Comparison of ENCODE assay signal across 36 cellular contexts in genomic region chr6:48024956-48025355, GRCh38.
A peak's percentile ranks its signal among the peaks of the same experiment; 100 is the strongest.
DNase-seq lines count a peak whose midpoint lies in the region; ATAC-seq, FAIRE-seq and TF ChIP-seq lines count a peak whose summit lies in the region.
"Had no signal": no experiment of that assay in that cellular context is flagged by ENCODE, and none has a peak within 500 bp of the region (broad histone marks: within the 10 kb centered on the region; RNA-seq: fewer than 3 reads in every experiment).

No MANE protein-coding gene starts in this region.

- DNase-seq in astrocyte (ENCODE audit: low read depth) (no peak), glutamatergic neuron (no peak), NCI-H187 treated with DMSO at 0.1 percent for 48 hours (lab: John Stamatoyannopoulos, UW) (no peak)
- no peak for DNase-seq in natural killer cell treated with Interleukin-12 subunit alpha and Interleukin-12 subunit beta and Interleukin-15 and Interleukin-18, amount 100 ng/mL, for 72 hours (ENCODE audit: low spot score)
- no peak for DNase-seq in naive thymus-derived CD4-positive, alpha-beta T cell
- DNase-seq: 8988T; ACHN; AML-193; BE2C; C1 segment of cervical spinal cord; Caco-2; Calu3; CD4-positive, alpha-beta memory T cell; CD4-positive, alpha-beta T cell; CD4-positive, CD25-positive, alpha-beta regulatory T cell; CD8-positive, alpha-beta memory T cell; CD8-positive, alpha-beta T cell; COR-L47; DMS 273 treated with DMSO at 0.1 percent for 48 hours; DMS153; DMS53; DMS79; DMS79 treated with DMSO at 0.1 percent for 48 hours; DND-41; EL had no signal

- H3K27ac Mint-ChIP-seq in astrocyte (ENCODE audit: unreplicated experiment), result no peak overlapping the region
- H3K27ac Mint-ChIP-seq in glutamatergic neuron (ENCODE audit: unreplicated experiment), result peak overlapping the region; percentile 90
- no peak overlapping the region for H3K27ac Mint-ChIP-seq in natural killer cell treated with Interleukin-12 subunit alpha and Interleukin-12 subunit beta and Interleukin-15 and Interleukin-18, amount 100 ng/mL, for 72 hours
- H3K27ac Mint-ChIP-seq in naive thymus-derived CD4-positive, alpha-beta T cell, result no peak overlapping the region
- H3K27ac Mint-ChIP-seq: B cell; CD14-positive monocyte; CD4-positive, alpha-beta memory T cell; CD4-positive, alpha-beta T cell; CD4-positive, CD25-positive, alpha-beta regulatory T cell; CD8-positive, alpha-beta T cell had no signal

- TF ChIP-seq RAD21 in neural cell (conservative IDR thresholded peaks at IDR 0.05), result no peak

- H3K4me1 ChIP-seq in BLaER1 (peaks cover 46% of the 10 kb centered on the region), astrocyte (ENCODE audit: insufficient read depth, low read length) (no peaks in the 10 kb centered on the region)
- no peaks in the 10 kb centered on the region for H3K4me1 ChIP-seq in naive thymus-derived CD4-positive, alpha-beta T cell (ENCODE audit: control insufficient read depth in 2 of 2, insufficient read depth in 2 of 2, low read length in 2 of 2)
- H3K4me1 ChIP-seq: A549, BE2C, Caco-2 had no signal

- no peaks in the 10 kb centered on the region for H3K27me3 ChIP-seq in BLaER1
- H3K27me3 ChIP-seq in astrocyte (ENCODE audit: insufficient read depth, low read length), result no peaks in the 10 kb centered on the region
- H3K27me3 ChIP-seq in neural cell (ENCODE audit: insufficient read depth, low read depth, low read length), result no peaks in the 10 kb centered on the region
- no peaks in the 10 kb centered on the region for H3K27me3 ChIP-seq in naive thymus-derived CD4-positive, alpha-beta T cell (ENCODE audit: control insufficient read depth in 2 of 2, insufficient read depth in 2 of 2, low read length in 2 of 2)
- H3K27me3 ChIP-seq: BE2C had no signal

- FAIRE-seq in astrocyte (lab: Jason Lieb, UNC), result peak; percentile 20
- FAIRE-seq: A204.1, A549, D721Med had no signal

- H3K4me2 ChIP-seq in BLaER1 (peak overlapping the region; percentile 44; the same call in 1 of the 2 replicates), astrocyte (ENCODE audit: low read length) (no peak overlapping the region), neural cell (ENCODE audit: low read length) (no peak overlapping the region)
- H3K4me2 ChIP-seq: A549 had no signal

- no peaks in the 10 kb centered on the region for H3K4me1 Mint-ChIP-seq in astrocyte (ENCODE audit: low read depth, unreplicated experiment)
- peaks cover 19% of the 10 kb centered on the region for H3K4me1 Mint-ChIP-seq in glutamatergic neuron (ENCODE audit: low read depth, unreplicated experiment)
- no peaks in the 10 kb centered on the region for H3K4me1 Mint-ChIP-seq in natural killer cell treated with Interleukin-12 subunit alpha and Interleukin-12 subunit beta and Interleukin-15 and Interleukin-18, amount 100 ng/mL, for 72 hours (ENCODE audit: low read depth in 2 of 2)
- peaks cover 0 to 8% (median 4%) of the 10 kb centered on the region in 7 donors for H3K4me1 Mint-ChIP-seq in naive thymus-derived CD4-positive, alpha-beta T cell
- H3K4me1 Mint-ChIP-seq: B cell; CD8-positive, alpha-beta memory T cell had no signal

- H2AFZ ChIP-seq in astrocyte (ENCODE audit: low read depth, low read length) (no peak overlapping the region), neural cell (ENCODE audit: low read depth, low read length) (no peak overlapping the region)

- H3K4me3 Mint-ChIP-seq in astrocyte (ENCODE audit: unreplicated experiment) (no peak overlapping the region), glutamatergic neuron (ENCODE audit: unreplicated experiment) (no peak overlapping the region)
- no peak overlapping the region for H3K4me3 Mint-ChIP-seq in natural killer cell treated with Interleukin-12 subunit alpha and Interleukin-12 subunit beta and Interleukin-15 and Interleukin-18, amount 100 ng/mL, for 72 hours
- H3K4me3 Mint-ChIP-seq in naive thymus-derived CD4-positive, alpha-beta T cell, result no peak overlapping the region
- H3K4me3 Mint-ChIP-seq: B cell; CD14-positive monocyte; CD4-positive, alpha-beta memory T cell; CD4-positive, alpha-beta T cell; CD4-positive, CD25-positive, alpha-beta regulatory T cell; CD8-positive, alpha-beta memory T cell; CD8-positive, alpha-beta T cell had no signal

- H3K27ac ChIP-seq in BLaER1 (no peak overlapping the region), astrocyte (ENCODE audit: low read depth, low read length) (no peak overlapping the region), neural cell (ENCODE audit: low read length) (no peak overlapping the region)
- no peak overlapping the region for H3K27ac ChIP-seq in naive thymus-derived CD4-positive, alpha-beta T cell (ENCODE audit: low read depth, low read length)
- H3K27ac ChIP-seq: 22Rv1; A549; BLaER1 treated with 17β-estradiol and CSF1 and Interleukin-3, amounts not matched to agents 10 nM and 100 nM; C4-2B had no signal

- H3K9me3 Mint-ChIP-seq in astrocyte (ENCODE audit: unreplicated experiment), result no peaks in the 10 kb centered on the region
- H3K9me3 Mint-ChIP-seq in glutamatergic neuron (ENCODE audit: unreplicated experiment), result peaks cover 5% of the 10 kb centered on the region
- H3K9me3 Mint-ChIP-seq in natural killer cell treated with Interleukin-12 subunit alpha and Interleukin-12 subunit beta and Interleukin-15 and Interleukin-18, amount 100 ng/mL, for 72 hours, result peaks cover 8% of the 10 kb centered on the region
- peaks cover 0 to 2% (median 0%) of the 10 kb centered on the region in 11 donors for H3K9me3 Mint-ChIP-seq in naive thymus-derived CD4-positive, alpha-beta T cell
- H3K9me3 Mint-ChIP-seq: CD4-positive, alpha-beta memory T cell; CD4-positive, alpha-beta T cell; CD8-positive, alpha-beta T cell had no signal

- CTCF ChIA-PET in naive thymus-derived CD4-positive, alpha-beta T cell (lab: Charles Lee), result no interaction called here

- H3K9ac ChIP-seq in BLaER1, result no peak overlapping the region
- no peak overlapping the region for H3K9ac ChIP-seq in astrocyte (ENCODE audit: low read length)
- no peak overlapping the region for H3K9ac ChIP-seq in neural cell (ENCODE audit: low read length)
- H3K9ac ChIP-seq: BLaER1 treated with 17β-estradiol and CSF1 and Interleukin-3, amounts not matched to agents 10 nM and 100 nM had no signal

- TF ChIP-seq CTCF in astrocyte (IDR thresholded peaks at IDR 0.05; ENCODE audit: insufficient read depth, low read depth, low read length), result no peak
- no peak for TF ChIP-seq CTCF in glutamatergic neuron (IDR thresholded peaks at IDR 0.05; ENCODE audit: partially characterized antibody, unreplicated experiment)
- no peak for TF ChIP-seq CTCF in neural cell (IDR thresholded peaks at IDR 0.05; ENCODE audit: poor library complexity, severe bottlenecking)

- H3K27me3 Mint-ChIP-seq in astrocyte (ENCODE audit: low read depth, unreplicated experiment) (no peaks in the 10 kb centered on the region), glutamatergic neuron (ENCODE audit: unreplicated experiment) (peaks cover 3% of the 10 kb centered on the region)
- H3K27me3 Mint-ChIP-seq in natural killer cell treated with Interleukin-12 subunit alpha and Interleukin-12 subunit beta and Interleukin-15 and Interleukin-18, amount 100 ng/mL, for 72 hours, result no peaks in the 10 kb centered on the region
- peaks cover 0 to 5% (median 0%) of the 10 kb centered on the region in 5 donors for H3K27me3 Mint-ChIP-seq in naive thymus-derived CD4-positive, alpha-beta T cell
- H3K27me3 Mint-ChIP-seq: B cell; CD4-positive, alpha-beta T cell; CD4-positive, CD25-positive, alpha-beta regulatory T cell; CD8-positive, alpha-beta memory T cell had no signal

- H3K36me3 ChIP-seq in BLaER1 (no peaks in the 10 kb centered on the region), astrocyte (ENCODE audit: insufficient read depth, low read length) (no peaks in the 10 kb centered on the region), neural cell (ENCODE audit: insufficient read depth, low read length) (no peaks in the 10 kb centered on the region)
- H3K36me3 ChIP-seq in naive thymus-derived CD4-positive, alpha-beta T cell (ENCODE audit: control insufficient read depth in 2 of 3, insufficient read depth in 3 of 3, low read length in 3 of 3), result no peaks in the 10 kb centered on the region
- H3K36me3 ChIP-seq: BE2C; BLaER1 treated with 17β-estradiol and CSF1 and Interleukin-3, amounts not matched to agents 10 nM and 100 nM had no signal

- H4K20me1 ChIP-seq in BLaER1 (no peaks in the 10 kb centered on the region), astrocyte (ENCODE audit: insufficient read depth, low read length) (no peaks in the 10 kb centered on the region), neural cell (ENCODE audit: insufficient read depth) (no peaks in the 10 kb centered on the region)
- H4K20me1 ChIP-seq: BLaER1 treated with 17β-estradiol and CSF1 and Interleukin-3, amounts not matched to agents 10 nM and 100 nM had no signal

- no peaks in the 10 kb centered on the region for H3K9me2 ChIP-seq in neural cell (ENCODE audit: insufficient read depth, low read length)

- H3K36me3 Mint-ChIP-seq in astrocyte (ENCODE audit: low read depth, unreplicated experiment), result peaks cover 4% of the 10 kb centered on the region
- no peaks in the 10 kb centered on the region for H3K36me3 Mint-ChIP-seq in glutamatergic neuron (ENCODE audit: unreplicated experiment)
- H3K36me3 Mint-ChIP-seq in natural killer cell treated with Interleukin-12 subunit alpha and Interleukin-12 subunit beta and Interleukin-15 and Interleukin-18, amount 100 ng/mL, for 72 hours, result no peaks in the 10 kb centered on the region
- no peaks in the 10 kb centered on the region for H3K36me3 Mint-ChIP-seq in naive thymus-derived CD4-positive, alpha-beta T cell
- H3K36me3 Mint-ChIP-seq: CD14-positive monocyte; CD4-positive, alpha-beta memory T cell; CD4-positive, CD25-positive, alpha-beta regulatory T cell; CD8-positive, alpha-beta memory T cell; CD8-positive, alpha-beta T cell had no signal

- POLR2A ChIA-PET in naive thymus-derived CD4-positive, alpha-beta T cell (lab: Charles Lee), result no interaction called here

- intact Hi-C loops in naive thymus-derived CD4-positive, alpha-beta T cell (cut with micrococcal nuclease), result no loop called here

- H3K9me3 ChIP-seq in BLaER1 (no peaks in the 10 kb centered on the region), astrocyte (ENCODE audit: insufficient read depth, low read depth, low read length) (no peaks in the 10 kb centered on the region), neural cell (ENCODE audit: low read length) (no peaks in the 10 kb centered on the region)
- no peaks in the 10 kb centered on the region for H3K9me3 ChIP-seq in naive thymus-derived CD4-positive, alpha-beta T cell (ENCODE audit: control insufficient read depth in 2 of 3, low read length in 3 of 3)
- H3K9me3 ChIP-seq: A549; BE2C; BLaER1 treated with 17β-estradiol and CSF1 and Interleukin-3, amounts not matched to agents 10 nM and 100 nM; Caco-2 had no signal

- ATAC-seq in GM21423 (IDR thresholded peaks at IDR 0.05; ENCODE audit: unreplicated experiment), result no peak
- no peak for ATAC-seq in natural killer cell treated with Interleukin-12 subunit alpha and Interleukin-12 subunit beta and Interleukin-15 and Interleukin-18, amount 100 ng/mL, for 72 hours
- no peak for ATAC-seq in naive thymus-derived CD4-positive, alpha-beta T cell
- ATAC-seq: A549; CD8-positive, alpha-beta T cell had no signal

- peak; percentile 56 for TF ChIP-seq EP300 in neural cell (conservative IDR thresholded peaks at IDR 0.05; ENCODE audit: poor library complexity, severe bottlenecking)

- no peaks in the 10 kb centered on the region for H3F3A ChIP-seq in neural cell (ENCODE audit: insufficient read depth, low read length, poor library complexity, severe bottlenecking)

- H3K79me2 ChIP-seq in astrocyte (ENCODE audit: insufficient read depth, low read length) (no peaks in the 10 kb centered on the region), neural cell (replicated peaks; ENCODE audit: insufficient read depth, low read length) (no peaks in the 10 kb centered on the region)

- no peak overlapping the region for H3K4me3 ChIP-seq in BLaER1
- H3K4me3 ChIP-seq in astrocyte (ENCODE audit: insufficient read depth, low read depth, low read length), result no peak overlapping the region
- H3K4me3 ChIP-seq in neural cell (ENCODE audit: low read length), result no peak overlapping the region
- no peak overlapping the region for H3K4me3 ChIP-seq in naive thymus-derived CD4-positive, alpha-beta T cell (ENCODE audit: low read length)
- H3K4me3 ChIP-seq: A549; BLaER1 treated with 17β-estradiol and CSF1 and Interleukin-3, amounts not matched to agents 10 nM and 100 nM had no signal
